Comparison of ENCODE assay signal across 10 cellular contexts in the genomic region with DNA sequence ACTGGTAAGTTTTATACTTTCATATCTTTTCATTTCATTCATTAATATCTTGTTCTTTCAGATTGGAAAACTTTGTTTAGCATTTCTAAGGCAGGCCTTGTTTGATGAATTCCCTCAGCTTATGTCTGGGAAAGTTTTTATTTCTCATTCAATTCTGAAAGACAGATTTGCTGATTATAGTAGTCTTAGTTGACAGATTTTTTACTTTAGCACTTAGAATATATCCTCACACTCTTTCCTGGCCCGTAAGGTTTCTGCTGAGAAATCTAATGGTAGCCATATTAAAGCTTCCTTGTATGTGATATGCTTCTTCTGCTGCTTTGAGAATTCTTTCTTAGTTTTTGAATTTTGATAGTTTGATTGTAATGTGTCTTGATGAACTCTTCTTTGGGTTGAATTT. TPM values are rescaled to one million over a fixed set of nuclear protein-coding genes. Genes with fewer than 3 reads are reported as not detected.
"Had no signal": no experiment of that assay in that cellular context is flagged by ENCODE, and none has a peak within 500 bp of the region (broad histone marks: within the 10 kb centered on the region; RNA-seq: fewer than 3 reads in every experiment).

No MANE protein-coding gene starts in this region.

- DNase-seq: H9, HCEC 1CT, HFFc6, IMR-90, KG1 had no signal

- FAIRE-seq: H1, H54, HTR-8/SVneo, K562 had no signal

- H3K4me3 ChIP-seq: GM23338, K562 had no signal

- H3K4me2 ChIP-seq: GM23338 had no signal

- H2AFZ ChIP-seq: GM23338 had no signal

- ATAC-seq: GM23338, K562 had no signal

RNA-seq across cellular contexts. Expression of gene XIST, which starts 7.1 kb away (rescaled TPM):
- total RNA-seq: HFFc6 had no signal
